Comparison of ENCODE assay signal across 1 cellular context in the genomic region with DNA sequence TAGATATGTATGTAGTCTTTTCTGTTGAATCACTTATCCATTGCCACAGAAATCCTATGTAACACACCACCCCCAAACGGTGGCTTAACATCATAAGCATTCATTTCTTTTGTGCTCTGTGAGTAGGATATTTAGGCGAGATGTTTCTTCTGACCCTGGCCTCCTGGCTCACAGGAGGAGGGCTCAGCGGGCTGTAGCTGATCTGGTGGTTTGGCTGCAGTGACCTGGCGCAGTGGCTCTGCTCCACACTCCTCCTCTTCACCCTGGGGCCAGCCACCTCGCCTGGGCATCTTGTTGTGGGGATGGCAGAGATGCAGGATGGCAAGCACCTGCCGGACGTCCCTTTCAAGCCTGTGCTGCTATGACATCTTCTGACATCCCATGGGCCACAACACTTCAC.
TF ChIP-seq lines count a peak whose summit lies in the region.

No MANE protein-coding gene starts in this region.

TF ChIP-seq in H1, 55 proteins besides CTCF, POLR2A, EP300 and RAD21 (continued from another document):
- TF ChIP-seq, protein P1, sequence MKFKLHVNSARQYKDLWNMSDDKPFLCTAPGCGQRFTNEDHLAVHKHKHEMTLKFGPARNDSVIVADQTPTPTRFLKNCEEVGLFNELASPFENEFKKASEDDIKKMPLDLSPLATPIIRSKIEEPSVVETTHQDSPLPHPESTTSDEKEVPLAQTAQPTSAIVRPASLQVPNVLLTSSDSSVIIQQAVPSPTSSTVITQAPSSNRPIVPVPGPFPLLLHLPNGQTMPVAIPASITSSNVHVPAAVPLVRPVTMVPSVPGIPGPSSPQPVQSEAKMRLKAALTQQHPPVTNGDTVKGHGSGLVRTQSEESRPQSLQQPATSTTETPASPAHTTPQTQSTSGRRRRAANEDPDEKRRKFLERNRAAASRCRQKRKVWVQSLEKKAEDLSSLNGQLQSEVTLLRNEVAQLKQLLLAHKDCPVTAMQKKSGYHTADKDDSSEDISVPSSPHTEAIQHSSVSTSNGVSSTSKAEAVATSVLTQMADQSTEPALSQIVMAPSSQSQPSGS (IDR thresholded peaks at IDR 0.05; ENCODE audit: low read length) = no peak
- no peak for TF ChIP-seq CHD1 (IDR thresholded peaks at IDR 0.05; ENCODE audit: low read depth, low read length)
- TF ChIP-seq RXRA (IDR thresholded peaks at IDR 0.05; ENCODE audit: insufficient read depth, low read depth, low read length) = no peak
- no peak for TF ChIP-seq SP1 (IDR thresholded peaks at IDR 0.05; ENCODE audit: low read depth, low read length)
- TF ChIP-seq NANOG (IDR thresholded peaks at IDR 0.05; ENCODE audit: insufficient read depth, low read depth, low read length, poor library complexity, severe bottlenecking) = no peak
- no peak for TF ChIP-seq POLR2AphosphoS5 (IDR thresholded peaks at IDR 0.05; ENCODE audit: low read depth, low read length)
- no peak for TF ChIP-seq PHF8 (conservative IDR thresholded peaks at IDR 0.05; ENCODE audit: low read depth, low read length)
- TF ChIP-seq BCL11A (IDR thresholded peaks at IDR 0.05; ENCODE audit: low read depth in 2 of 2, low read length in 2 of 2) = no peak
- no peak for TF ChIP-seq SRF (IDR thresholded peaks at IDR 0.05; ENCODE audit: low read depth, low read length)
- no peak for TF ChIP-seq CTBP2 (IDR thresholded peaks at IDR 0.05; ENCODE audit: borderline replicate concordance, insufficient read depth, insufficient read length, low read length)
- TF ChIP-seq BACH1 (IDR thresholded peaks at IDR 0.05; ENCODE audit: low read length) = no peak
- no peak for TF ChIP-seq RFX5 (IDR thresholded peaks at IDR 0.05; ENCODE audit: borderline replicate concordance, low read depth, low read length)
- no peak for TF ChIP-seq POU5F1 (IDR thresholded peaks at IDR 0.05; ENCODE audit: low read depth, low read length)
- TF ChIP-seq BRCA1 (IDR thresholded peaks at IDR 0.05; ENCODE audit: low read depth, low read length) = no peak
- TF ChIP-seq HDAC6 (IDR thresholded peaks at IDR 0.05; ENCODE audit: low read depth, low read length) = no peak
- TF ChIP-seq MAFK (IDR thresholded peaks at IDR 0.05; ENCODE audit: low read depth, low read length) = no peak
TF ChIP-seq in H1: peak in this region for 0.
